In the genomic region with DNA sequence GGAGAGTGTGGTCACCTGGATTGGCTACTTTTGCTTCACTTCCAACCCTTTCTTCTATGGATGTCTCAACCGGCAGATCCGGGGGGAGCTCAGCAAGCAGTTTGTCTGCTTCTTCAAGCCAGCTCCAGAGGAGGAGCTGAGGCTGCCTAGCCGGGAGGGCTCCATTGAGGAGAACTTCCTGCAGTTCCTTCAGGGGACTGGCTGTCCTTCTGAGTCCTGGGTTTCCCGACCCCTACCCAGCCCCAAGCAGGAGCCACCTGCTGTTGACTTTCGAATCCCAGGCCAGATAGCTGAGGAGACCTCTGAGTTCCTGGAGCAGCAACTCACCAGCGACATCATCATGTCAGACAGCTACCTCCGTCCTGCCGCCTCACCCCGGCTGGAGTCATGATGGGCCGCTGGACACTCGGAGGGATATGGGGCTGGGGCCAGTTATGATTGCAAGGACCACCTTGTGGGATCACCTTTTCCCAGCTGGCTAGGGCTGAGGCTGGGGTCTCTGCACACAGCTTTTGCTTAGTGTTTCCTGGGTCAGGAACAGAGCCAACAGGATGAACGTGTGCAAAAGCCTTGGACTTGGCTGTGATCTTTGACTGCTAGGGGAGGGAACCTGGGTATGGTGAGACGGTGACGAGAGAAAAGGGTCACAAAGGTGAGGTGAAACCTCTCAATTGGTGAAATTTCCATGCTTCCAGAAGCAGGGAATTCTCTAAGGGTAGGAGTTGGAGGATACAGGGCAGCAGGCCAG, we compare ENCODE assay signal across 1 cellular context.
TF ChIP-seq lines count a peak whose summit lies in the region.

No MANE protein-coding gene starts in this region.

TF ChIP-seq in HepG2, 621 proteins besides CTCF, POLR2A, EP300 and RAD21 (continues in another document):
- TF ChIP-seq WIZ (CRISPR knock-in tag; IDR thresholded peaks at IDR 0.05): no peak
- TF ChIP-seq MEF2D (CRISPR knock-in tag; IDR thresholded peaks at IDR 0.05): 0 out of 2 replicates have a peak, but pooled peaks have one; percentile 48
- TF ChIP-seq, protein P1, sequence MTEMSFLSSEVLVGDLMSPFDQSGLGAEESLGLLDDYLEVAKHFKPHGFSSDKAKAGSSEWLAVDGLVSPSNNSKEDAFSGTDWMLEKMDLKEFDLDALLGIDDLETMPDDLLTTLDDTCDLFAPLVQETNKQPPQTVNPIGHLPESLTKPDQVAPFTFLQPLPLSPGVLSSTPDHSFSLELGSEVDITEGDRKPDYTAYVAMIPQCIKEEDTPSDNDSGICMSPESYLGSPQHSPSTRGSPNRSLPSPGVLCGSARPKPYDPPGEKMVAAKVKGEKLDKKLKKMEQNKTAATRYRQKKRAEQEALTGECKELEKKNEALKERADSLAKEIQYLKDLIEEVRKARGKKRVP (CRISPR knock-in tag; IDR thresholded peaks at IDR 0.05): no peak
- TF ChIP-seq ZNF724P (CRISPR knock-in tag; IDR thresholded peaks at IDR 0.05; ENCODE audit: borderline replicate concordance): no peak
- TF ChIP-seq, protein P2, sequence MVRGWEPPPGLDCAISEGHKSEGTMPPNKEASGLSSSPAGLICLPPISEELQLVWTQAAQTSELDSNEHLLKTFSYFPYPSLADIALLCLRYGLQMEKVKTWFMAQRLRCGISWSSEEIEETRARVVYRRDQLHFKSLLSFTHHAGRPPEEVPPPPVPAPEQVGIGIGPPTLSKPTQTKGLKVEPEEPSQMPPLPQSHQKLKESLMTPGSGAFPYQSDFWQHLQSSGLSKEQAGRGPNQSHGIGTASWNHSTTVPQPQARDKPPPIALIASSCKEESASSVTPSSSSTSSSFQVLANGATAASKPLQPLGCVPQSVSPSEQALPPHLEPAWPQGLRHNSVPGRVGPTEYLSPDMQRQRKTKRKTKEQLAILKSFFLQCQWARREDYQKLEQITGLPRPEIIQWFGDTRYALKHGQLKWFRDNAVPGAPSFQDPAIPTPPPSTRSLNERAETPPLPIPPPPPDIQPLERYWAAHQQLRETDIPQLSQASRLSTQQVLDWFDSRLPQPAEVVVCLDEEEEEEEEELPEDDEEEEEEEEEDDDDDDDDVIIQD (CRISPR knock-in tag; IDR thresholded peaks at IDR 0.05; ENCODE audit: low read depth): no peak
- TF ChIP-seq ZMYM4 (CRISPR knock-in tag; IDR thresholded peaks at IDR 0.05): 0 out of 2 replicates have a peak, but pooled peaks have one; percentile 25
- TF ChIP-seq HNF1B (CRISPR knock-in tag; IDR thresholded peaks at IDR 0.05): 0 out of 2 replicates have a peak, but pooled peaks have one; percentile 21
- TF ChIP-seq HMG20B (CRISPR knock-in tag; conservative IDR thresholded peaks at IDR 0.05): no peak
- no peak for TF ChIP-seq ZNF557 (CRISPR knock-in tag; IDR thresholded peaks at IDR 0.05)
- no peak for TF ChIP-seq GABPA (IDR thresholded peaks at IDR 0.05; ENCODE audit: low read depth, low read length)
- peak; percentile 33; the same call in 1 of the 2 replicates for TF ChIP-seq GABPA (CRISPR knock-in tag; IDR thresholded peaks at IDR 0.05; ENCODE audit: low read depth)
- peak; percentile 49 for TF ChIP-seq NR2F6 (IDR thresholded peaks at IDR 0.05)
- TF ChIP-seq NR2F6 (CRISPR knock-in tag; IDR thresholded peaks at IDR 0.05): peak; percentile 69
- no peak for TF ChIP-seq SP1 (IDR thresholded peaks at IDR 0.05)
- TF ChIP-seq SP1 (CRISPR knock-in tag; IDR thresholded peaks at IDR 0.05): no peak
- TF ChIP-seq, protein P3, sequence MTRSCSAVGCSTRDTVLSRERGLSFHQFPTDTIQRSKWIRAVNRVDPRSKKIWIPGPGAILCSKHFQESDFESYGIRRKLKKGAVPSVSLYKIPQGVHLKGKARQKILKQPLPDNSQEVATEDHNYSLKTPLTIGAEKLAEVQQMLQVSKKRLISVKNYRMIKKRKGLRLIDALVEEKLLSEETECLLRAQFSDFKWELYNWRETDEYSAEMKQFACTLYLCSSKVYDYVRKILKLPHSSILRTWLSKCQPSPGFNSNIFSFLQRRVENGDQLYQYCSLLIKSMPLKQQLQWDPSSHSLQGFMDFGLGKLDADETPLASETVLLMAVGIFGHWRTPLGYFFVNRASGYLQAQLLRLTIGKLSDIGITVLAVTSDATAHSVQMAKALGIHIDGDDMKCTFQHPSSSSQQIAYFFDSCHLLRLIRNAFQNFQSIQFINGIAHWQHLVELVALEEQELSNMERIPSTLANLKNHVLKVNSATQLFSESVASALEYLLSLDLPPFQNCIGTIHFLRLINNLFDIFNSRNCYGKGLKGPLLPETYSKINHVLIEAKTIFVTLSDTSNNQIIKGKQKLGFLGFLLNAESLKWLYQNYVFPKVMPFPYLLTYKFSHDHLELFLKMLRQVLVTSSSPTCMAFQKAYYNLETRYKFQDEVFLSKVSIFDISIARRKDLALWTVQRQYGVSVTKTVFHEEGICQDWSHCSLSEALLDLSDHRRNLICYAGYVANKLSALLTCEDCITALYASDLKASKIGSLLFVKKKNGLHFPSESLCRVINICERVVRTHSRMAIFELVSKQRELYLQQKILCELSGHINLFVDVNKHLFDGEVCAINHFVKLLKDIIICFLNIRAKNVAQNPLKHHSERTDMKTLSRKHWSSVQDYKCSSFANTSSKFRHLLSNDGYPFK (CRISPR knock-in tag; IDR thresholded peaks at IDR 0.05; ENCODE audit: borderline replicate concordance): 0 out of 2 replicates have a peak, but pooled peaks have one; percentile 18
- TF ChIP-seq MTF1 (CRISPR knock-in tag; IDR thresholded peaks at IDR 0.05): peak; percentile 92
- TF ChIP-seq TRIM24 (CRISPR knock-in tag; IDR thresholded peaks at IDR 0.05): no peak
- TF ChIP-seq ZNF451 (CRISPR knock-in tag; IDR thresholded peaks at IDR 0.05): 0 out of 2 replicates have a peak, but pooled peaks have one; percentile 56
- TF ChIP-seq MZF1 (CRISPR knock-in tag; IDR thresholded peaks at IDR 0.05; ENCODE audit: borderline replicate concordance): no peak
- no peak for TF ChIP-seq ZNF335 (CRISPR knock-in tag; IDR thresholded peaks at IDR 0.05)
- TF ChIP-seq PAF1 (CRISPR knock-in tag; IDR thresholded peaks at IDR 0.05): no peak
- no peak for TF ChIP-seq ZNF7 (CRISPR knock-in tag; IDR thresholded peaks at IDR 0.05)
- TF ChIP-seq SKI (IDR thresholded peaks at IDR 0.05; ENCODE audit: partially characterized antibody): peak; percentile 87
- TF ChIP-seq SMAD9 (CRISPR knock-in tag; IDR thresholded peaks at IDR 0.05): no peak
- TF ChIP-seq SALL2 (CRISPR knock-in tag; IDR thresholded peaks at IDR 0.05): no peak
- no peak for TF ChIP-seq KLF12 (CRISPR knock-in tag; IDR thresholded peaks at IDR 0.05; ENCODE audit: borderline replicate concordance)
- TF ChIP-seq NCOR1 (IDR thresholded peaks at IDR 0.05; ENCODE audit: borderline replicate concordance, low read length): peak; percentile 40; the same call in 1 of the 2 replicates
- no peak for TF ChIP-seq KAT2B (IDR thresholded peaks at IDR 0.05; ENCODE audit: borderline replicate concordance, low read depth, low read length)
- TF ChIP-seq, protein P4, sequence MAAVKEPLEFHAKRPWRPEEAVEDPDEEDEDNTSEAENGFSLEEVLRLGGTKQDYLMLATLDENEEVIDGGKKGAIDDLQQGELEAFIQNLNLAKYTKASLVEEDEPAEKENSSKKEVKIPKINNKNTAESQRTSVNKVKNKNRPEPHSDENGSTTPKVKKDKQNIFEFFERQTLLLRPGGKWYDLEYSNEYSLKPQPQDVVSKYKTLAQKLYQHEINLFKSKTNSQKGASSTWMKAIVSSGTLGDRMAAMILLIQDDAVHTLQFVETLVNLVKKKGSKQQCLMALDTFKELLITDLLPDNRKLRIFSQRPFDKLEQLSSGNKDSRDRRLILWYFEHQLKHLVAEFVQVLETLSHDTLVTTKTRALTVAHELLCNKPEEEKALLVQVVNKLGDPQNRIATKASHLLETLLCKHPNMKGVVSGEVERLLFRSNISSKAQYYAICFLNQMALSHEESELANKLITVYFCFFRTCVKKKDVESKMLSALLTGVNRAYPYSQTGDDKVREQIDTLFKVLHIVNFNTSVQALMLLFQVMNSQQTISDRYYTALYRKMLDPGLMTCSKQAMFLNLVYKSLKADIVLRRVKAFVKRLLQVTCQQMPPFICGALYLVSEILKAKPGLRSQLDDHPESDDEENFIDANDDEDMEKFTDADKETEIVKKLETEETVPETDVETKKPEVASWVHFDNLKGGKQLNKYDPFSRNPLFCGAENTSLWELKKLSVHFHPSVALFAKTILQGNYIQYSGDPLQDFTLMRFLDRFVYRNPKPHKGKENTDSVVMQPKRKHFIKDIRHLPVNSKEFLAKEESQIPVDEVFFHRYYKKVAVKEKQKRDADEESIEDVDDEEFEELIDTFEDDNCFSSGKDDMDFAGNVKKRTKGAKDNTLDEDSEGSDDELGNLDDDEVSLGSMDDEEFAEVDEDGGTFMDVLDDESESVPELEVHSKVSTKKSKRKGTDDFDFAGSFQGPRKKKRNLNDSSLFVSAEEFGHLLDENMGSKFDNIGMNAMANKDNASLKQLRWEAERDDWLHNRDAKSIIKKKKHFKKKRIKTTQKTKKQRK (IDR thresholded peaks at IDR 0.05; ENCODE audit: low read length): no peak
- no peak for TF ChIP-seq ZNF775 (CRISPR knock-in tag; IDR thresholded peaks at IDR 0.05; ENCODE audit: borderline replicate concordance)
- TF ChIP-seq KLF13 (CRISPR knock-in tag; IDR thresholded peaks at IDR 0.05): no peak
- no peak for TF ChIP-seq CBFB (CRISPR knock-in tag; IDR thresholded peaks at IDR 0.05)
- TF ChIP-seq MLLT10 (CRISPR knock-in tag; IDR thresholded peaks at IDR 0.05): no peak
- TF ChIP-seq, protein P5, sequence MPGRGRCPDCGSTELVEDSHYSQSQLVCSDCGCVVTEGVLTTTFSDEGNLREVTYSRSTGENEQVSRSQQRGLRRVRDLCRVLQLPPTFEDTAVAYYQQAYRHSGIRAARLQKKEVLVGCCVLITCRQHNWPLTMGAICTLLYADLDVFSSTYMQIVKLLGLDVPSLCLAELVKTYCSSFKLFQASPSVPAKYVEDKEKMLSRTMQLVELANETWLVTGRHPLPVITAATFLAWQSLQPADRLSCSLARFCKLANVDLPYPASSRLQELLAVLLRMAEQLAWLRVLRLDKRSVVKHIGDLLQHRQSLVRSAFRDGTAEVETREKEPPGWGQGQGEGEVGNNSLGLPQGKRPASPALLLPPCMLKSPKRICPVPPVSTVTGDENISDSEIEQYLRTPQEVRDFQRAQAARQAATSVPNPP (CRISPR knock-in tag; IDR thresholded peaks at IDR 0.05): no peak
- TF ChIP-seq ZNF317 (CRISPR knock-in tag; IDR thresholded peaks at IDR 0.05): no peak
- TF ChIP-seq, protein P6, sequence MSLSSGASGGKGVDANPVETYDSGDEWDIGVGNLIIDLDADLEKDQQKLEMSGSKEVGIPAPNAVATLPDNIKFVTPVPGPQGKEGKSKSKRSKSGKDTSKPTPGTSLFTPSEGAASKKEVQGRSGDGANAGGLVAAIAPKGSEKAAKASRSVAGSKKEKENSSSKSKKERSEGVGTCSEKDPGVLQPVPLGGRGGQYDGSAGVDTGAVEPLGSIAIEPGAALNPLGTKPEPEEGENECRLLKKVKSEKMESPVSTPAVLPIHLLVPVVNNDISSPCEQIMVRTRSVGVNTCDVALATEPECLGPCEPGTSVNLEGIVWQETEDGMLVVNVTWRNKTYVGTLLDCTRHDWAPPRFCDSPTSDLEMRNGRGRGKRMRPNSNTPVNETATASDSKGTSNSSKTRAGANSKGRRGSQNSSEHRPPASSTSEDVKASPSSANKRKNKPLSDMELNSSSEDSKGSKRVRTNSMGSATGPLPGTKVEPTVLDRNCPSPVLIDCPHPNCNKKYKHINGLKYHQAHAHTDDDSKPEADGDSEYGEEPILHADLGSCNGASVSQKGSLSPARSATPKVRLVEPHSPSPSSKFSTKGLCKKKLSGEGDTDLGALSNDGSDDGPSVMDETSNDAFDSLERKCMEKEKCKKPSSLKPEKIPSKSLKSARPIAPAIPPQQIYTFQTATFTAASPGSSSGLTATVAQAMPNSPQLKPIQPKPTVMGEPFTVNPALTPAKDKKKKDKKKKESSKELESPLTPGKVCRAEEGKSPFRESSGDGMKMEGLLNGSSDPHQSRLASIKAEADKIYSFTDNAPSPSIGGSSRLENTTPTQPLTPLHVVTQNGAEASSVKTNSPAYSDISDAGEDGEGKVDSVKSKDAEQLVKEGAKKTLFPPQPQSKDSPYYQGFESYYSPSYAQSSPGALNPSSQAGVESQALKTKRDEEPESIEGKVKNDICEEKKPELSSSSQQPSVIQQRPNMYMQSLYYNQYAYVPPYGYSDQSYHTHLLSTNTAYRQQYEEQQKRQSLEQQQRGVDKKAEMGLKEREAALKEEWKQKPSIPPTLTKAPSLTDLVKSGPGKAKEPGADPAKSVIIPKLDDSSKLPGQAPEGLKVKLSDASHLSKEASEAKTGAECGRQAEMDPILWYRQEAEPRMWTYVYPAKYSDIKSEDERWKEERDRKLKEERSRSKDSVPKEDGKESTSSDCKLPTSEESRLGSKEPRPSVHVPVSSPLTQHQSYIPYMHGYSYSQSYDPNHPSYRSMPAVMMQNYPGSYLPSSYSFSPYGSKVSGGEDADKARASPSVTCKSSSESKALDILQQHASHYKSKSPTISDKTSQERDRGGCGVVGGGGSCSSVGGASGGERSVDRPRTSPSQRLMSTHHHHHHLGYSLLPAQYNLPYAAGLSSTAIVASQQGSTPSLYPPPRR (CRISPR knock-in tag; IDR thresholded peaks at IDR 0.05; ENCODE audit: borderline replicate concordance): 0 out of 2 replicates have a peak, but pooled peaks have one; percentile 41
- no peak for TF ChIP-seq HNRNPH1 (optimal IDR thresholded peaks at IDR 0.05; ENCODE audit: low read depth, low read length)
- TF ChIP-seq ZNF431 (CRISPR knock-in tag; IDR thresholded peaks at IDR 0.05; ENCODE audit: borderline replicate concordance, low read depth): no peak
- TF ChIP-seq NFE2 (CRISPR knock-in tag; IDR thresholded peaks at IDR 0.05): no peak
- TF ChIP-seq, protein P7, sequence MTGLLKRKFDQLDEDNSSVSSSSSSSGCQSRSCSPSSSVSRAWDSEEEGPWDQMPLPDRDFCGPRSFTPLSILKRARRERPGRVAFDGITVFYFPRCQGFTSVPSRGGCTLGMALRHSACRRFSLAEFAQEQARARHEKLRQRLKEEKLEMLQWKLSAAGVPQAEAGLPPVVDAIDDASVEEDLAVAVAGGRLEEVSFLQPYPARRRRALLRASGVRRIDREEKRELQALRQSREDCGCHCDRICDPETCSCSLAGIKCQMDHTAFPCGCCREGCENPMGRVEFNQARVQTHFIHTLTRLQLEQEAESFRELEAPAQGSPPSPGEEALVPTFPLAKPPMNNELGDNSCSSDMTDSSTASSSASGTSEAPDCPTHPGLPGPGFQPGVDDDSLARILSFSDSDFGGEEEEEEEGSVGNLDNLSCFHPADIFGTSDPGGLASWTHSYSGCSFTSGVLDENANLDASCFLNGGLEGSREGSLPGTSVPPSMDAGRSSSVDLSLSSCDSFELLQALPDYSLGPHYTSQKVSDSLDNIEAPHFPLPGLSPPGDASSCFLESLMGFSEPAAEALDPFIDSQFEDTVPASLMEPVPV (CRISPR knock-in tag; IDR thresholded peaks at IDR 0.05): no peak
- TF ChIP-seq SAP130 (CRISPR knock-in tag; IDR thresholded peaks at IDR 0.05; ENCODE audit: low read depth): peak; percentile 31; the same call in 1 of the 2 replicates
- TF ChIP-seq ZNF841 (CRISPR knock-in tag; IDR thresholded peaks at IDR 0.05; ENCODE audit: borderline replicate concordance): no peak
- TF ChIP-seq SP5 (CRISPR knock-in tag; IDR thresholded peaks at IDR 0.05; ENCODE audit: borderline replicate concordance, low read depth): 0 out of 2 replicates have a peak, but pooled peaks have one; percentile 9
